14 cellular contexts compared by ENCODE assay signal in the genomic region with DNA sequence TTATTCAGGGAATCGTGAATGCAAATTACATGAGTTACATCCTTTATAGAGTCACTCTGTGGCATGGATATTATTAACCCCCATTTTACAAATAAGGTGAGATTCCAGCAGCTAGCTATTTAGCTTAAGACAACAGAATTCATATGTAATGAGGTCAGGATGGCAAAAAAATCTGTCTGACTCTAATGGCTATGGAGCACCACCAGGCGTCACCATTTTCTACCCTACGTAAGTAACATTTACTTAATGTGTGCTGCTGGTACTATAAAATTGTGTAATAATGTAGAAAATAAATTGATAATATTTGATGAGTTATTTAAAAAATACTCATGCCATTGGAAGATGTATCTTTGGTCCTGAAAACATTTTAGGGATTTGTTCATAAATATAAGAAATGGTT.
DNase-seq lines count a peak whose midpoint lies in the region; ATAC-seq and TF ChIP-seq lines count a peak whose summit lies in the region.
"Had no signal": no experiment of that assay in that cellular context is flagged by ENCODE, and none has a peak within 500 bp of the region (broad histone marks: within the 10 kb centered on the region; RNA-seq: fewer than 3 reads in every experiment).

No MANE protein-coding gene starts in this region.

- WGBS in mesendoderm (ENCODE audit: extremely low coverage, insufficient coverage, low lambda C conversion rate), result no CpG with 5 or more reads among the region's 3 CpGs
- WGBS in stomach, 5 donors, result 85 to 93% (median 89%) methylated on average over 3 of the region's 3 CpGs

- ATAC-seq in HG02571 (IDR thresholded peaks at IDR 0.05; ENCODE audit: unreplicated experiment), result no peak

- intact Hi-C loops in stomach (cut with DNase I; ENCODE audit: low total_unique reads), result no loop called here

- no peak overlapping the region for H4K5ac ChIP-seq in mesendoderm (ENCODE audit: low read length)

- H3K36me3 ChIP-seq in mesendoderm (ENCODE audit: control insufficient read depth, insufficient read depth, low read length) (no peaks in the 10 kb centered on the region), stomach (no peaks in the 10 kb centered on the region)

- H3K27me3 Mint-ChIP-seq in chondrocyte (ENCODE audit: low read depth), result no peaks in the 10 kb centered on the region
- H3K27me3 Mint-ChIP-seq: activated CD4-positive, alpha-beta T cell treated with anti-CD3 and anti-CD28 coated beads, Interleukin-2, amount 10 ng/mL, durations not matched to agents 7 days and 5 days; activated T-cell treated with anti-CD3 and anti-CD28 coated beads, Interleukin-2, amount 50 U/mL, for 24 hours had no signal

- H3K79me1 ChIP-seq in mesendoderm (ENCODE audit: low read length), result no peaks in the 10 kb centered on the region

- no peak for TF ChIP-seq POLR2A in stomach (IDR thresholded peaks at IDR 0.05)

- no peak overlapping the region for H3K27ac Mint-ChIP-seq in chondrocyte (ENCODE audit: unreplicated experiment)
- H3K27ac Mint-ChIP-seq: activated CD4-positive, alpha-beta T cell treated with anti-CD3 and anti-CD28 coated beads, Interleukin-2, amount 10 ng/mL, durations not matched to agents 7 days and 5 days; activated T-cell treated with anti-CD3 and anti-CD28 coated beads, Interleukin-2, amount 50 U/mL, for 24 hours; CD14-positive monocyte had no signal

- H3K27ac ChIP-seq in mesendoderm (ENCODE audit: low read depth, low read length), result no peak overlapping the region
- H3K27ac ChIP-seq in stomach, result no peak overlapping the region
- H3K27ac ChIP-seq: 22Rv1 had no signal

- no peak overlapping the region for H3K4me2 ChIP-seq in mesendoderm (ENCODE audit: low read length)

- H2AK5ac ChIP-seq in mesendoderm (ENCODE audit: low read length), result no peak overlapping the region

- DNase-seq in DMS 273 (lab: John Stamatoyannopoulos, UW; ENCODE audit: unreplicated experiment) (peak; percentile 2), DMS 273 treated with DMSO at 0.1 percent for 48 hours (lab: John Stamatoyannopoulos, UW) (no peak), NCI-H460 (ENCODE audit: extremely low read depth, low read depth) (peak; percentile 16), chondrocyte (ENCODE audit: low spot score) (no peak), mesendoderm (peak; percentile 84), stomach (no peak)
- DNase-seq in activated CD4-positive, alpha-beta T cell treated with anti-CD3 and anti-CD28 coated beads, Interleukin-2, amount 50 U/mL, for 4 hours, result no peak
- DNase-seq: activated CD4-positive, alpha-beta T cell treated with anti-CD3 and anti-CD28 coated beads, Interleukin-2, amount 10 ng/mL, durations not matched to agents 7 days and 5 days; activated T-cell treated with anti-CD3 and anti-CD28 coated beads, Interleukin-2, amount 50 U/mL, for 24 hours; GDM1; stimulated activated CD4-positive, alpha-beta T cell treated with anti-CD3 and anti-CD28 coated beads, Interleukin-4, amount 100 ng/mL, for 4 hours had no signal

- H3K23ac ChIP-seq in mesendoderm (ENCODE audit: low read length), result no peak overlapping the region

- no peaks in the 10 kb centered on the region for H3K36me3 Mint-ChIP-seq in chondrocyte (ENCODE audit: low read depth)
- H3K36me3 Mint-ChIP-seq: CD14-positive monocyte had no signal

- H3K4ac ChIP-seq in mesendoderm (ENCODE audit: low read depth, low read length), result no peak overlapping the region

- no peaks in the 10 kb centered on the region for H3K79me2 ChIP-seq in mesendoderm (ENCODE audit: control insufficient read depth, insufficient read depth, low read length)

- H2BK5ac ChIP-seq in mesendoderm (ENCODE audit: low read length), result no peak overlapping the region

- no peak overlapping the region for H3K56ac ChIP-seq in mesendoderm (ENCODE audit: low read length)

- H3K4me1 ChIP-seq in mesendoderm (ENCODE audit: control insufficient read depth, low read depth, low read length) (no peaks in the 10 kb centered on the region), stomach (no peaks in the 10 kb centered on the region)

- no peak overlapping the region for H3K18ac ChIP-seq in mesendoderm (ENCODE audit: low read length)

- no peak overlapping the region for H2BK120ac ChIP-seq in mesendoderm (ENCODE audit: low read depth, low read length)

- H3K9me3 Mint-ChIP-seq in chondrocyte (ENCODE audit: low read depth), result no peaks in the 10 kb centered on the region

- H4K8ac ChIP-seq in mesendoderm (ENCODE audit: low read depth, low read length), result no peak overlapping the region

- no peak overlapping the region for H3K4me3 Mint-ChIP-seq in chondrocyte (ENCODE audit: unreplicated experiment)
- H3K4me3 Mint-ChIP-seq: activated CD4-positive, alpha-beta T cell treated with anti-CD3 and anti-CD28 coated beads, Interleukin-2, amount 10 ng/mL, durations not matched to agents 7 days and 5 days; activated T-cell treated with anti-CD3 and anti-CD28 coated beads, Interleukin-2, amount 50 U/mL, for 24 hours; CD14-positive monocyte had no signal

- H3K9me3 ChIP-seq in stomach, result peaks cover 0 to 1% (median 0%) of the 10 kb centered on the region in 4 donors

- H3K27me3 ChIP-seq in mesendoderm (ENCODE audit: insufficient read depth, low read length, poor library complexity), result no peaks in the 10 kb centered on the region
- H3K27me3 ChIP-seq in stomach, result no peaks in the 10 kb centered on the region

- no peak for TF ChIP-seq EP300 in stomach (IDR thresholded peaks at IDR 0.05)

- H2BK15ac ChIP-seq in mesendoderm (replicated peaks; ENCODE audit: low read depth), result no peak overlapping the region

- H3K4me3 ChIP-seq in mesendoderm (ENCODE audit: low read length), result no peak overlapping the region
- no peak overlapping the region for H3K4me3 ChIP-seq in stomach

- no peak overlapping the region for H3K9ac ChIP-seq in mesendoderm (ENCODE audit: low read length)

- TF ChIP-seq CTCF in chondrocyte (IDR thresholded peaks at IDR 0.05) (peak; percentile 48), stomach (IDR thresholded peaks at IDR 0.05) (no peak)

- peaks cover 4% of the 10 kb centered on the region for H3K4me1 Mint-ChIP-seq in chondrocyte (ENCODE audit: low read depth)
- H3K4me1 Mint-ChIP-seq: activated CD4-positive, alpha-beta T cell treated with anti-CD3 and anti-CD28 coated beads, Interleukin-2, amount 10 ng/mL, durations not matched to agents 7 days and 5 days; CD14-positive monocyte had no signal

Comparison
In these comparisons a context has a peak if more than half of its experiments do, and no peak if none do; other contexts are left out.
1. DNase-seq: peak in DMS 273 (single experiment), NCI-H460 (single experiment) and mesendoderm (single experiment); none in DMS 273 treated with DMSO at 0.1 percent for 48 hours (single experiment), chondrocyte (single experiment), activated CD4-positive, alpha-beta T cell treated with anti-CD3 and anti-CD28 coated beads, Interleukin-2, amount 50 U/mL, for 4 hours (0 of 2) and stomach (single experiment).